ENCODE assay signal across 21 cellular contexts in genomic region chr7:55651057-55651456, GRCh38.
"Had no signal": no experiment of that assay in that cellular context is flagged by ENCODE, and none has a peak within 500 bp of the region (broad histone marks: within the 10 kb centered on the region; RNA-seq: fewer than 3 reads in every experiment).

No MANE protein-coding gene starts in this region.

- H3K36me3 Mint-ChIP-seq: activated naive CD4-positive, alpha-beta T cell treated with anti-CD3 and anti-CD28 coated beads, Interleukin-2, amount 10 ng/mL, durations not matched to agents 7 days and 5 days; activated naive CD8-positive, alpha-beta T cell treated with anti-CD3 and anti-CD28 coated beads for 36 hours had no signal

- H3K4me1 Mint-ChIP-seq: activated CD4-positive, alpha-beta T cell treated with anti-CD3 and anti-CD28 coated beads for 36 hours; activated naive CD4-positive, alpha-beta T cell treated with anti-CD3 and anti-CD28 coated beads, Interleukin-2, amount 10 ng/mL, durations not matched to agents 7 days and 5 days; activated naive CD8-positive, alpha-beta T cell treated with anti-CD3 and anti-CD28 coated beads for 36 hours had no signal

- H3K9me3 Mint-ChIP-seq: activated CD8-positive, alpha-beta T cell treated with anti-CD3 and anti-CD28 coated beads for 36 hours; activated naive CD4-positive, alpha-beta T cell treated with anti-CD3 and anti-CD28 coated beads, Interleukin-2, amount 10 ng/mL, durations not matched to agents 7 days and 5 days; activated naive CD8-positive, alpha-beta T cell treated with anti-CD3 and anti-CD28 coated beads for 36 hours; activated T-cell treated with anti-CD3 and anti-CD28 coated beads, Interleukin-2, amount 50 U/mL, for 72 hours; activated T-helper 2 cell treated with anti-CD3 and anti-CD28 coated beads, Interferon-gamma antibody, Interleukin-2, Interleukin-4, amounts not matched to agents 10 μg/mL and 5 μg/mL and 100 μg/mL, durations not matched to agents 14 hours and 24 hours and 36 hours had no signal

- H3K27ac Mint-ChIP-seq: activated CD4-positive, alpha-beta T cell treated with anti-CD3 and anti-CD28 coated beads for 36 hours; activated CD8-positive, alpha-beta T cell treated with anti-CD3 and anti-CD28 coated beads for 36 hours; activated naive CD4-positive, alpha-beta T cell treated with anti-CD3 and anti-CD28 coated beads, Interleukin-2, amount 10 ng/mL, durations not matched to agents 7 days and 5 days; activated naive CD8-positive, alpha-beta T cell treated with anti-CD3 and anti-CD28 coated beads for 36 hours; activated T-cell treated with anti-CD3 and anti-CD28 coated beads, Interleukin-2, amount 50 U/mL, for 72 hours; activated T-helper 2 cell treated with anti-CD3 and anti-CD28 coated beads, Interferon-gamma antibody, Interleukin-2, Interleukin-4, amounts not matched to agents 10 μg/mL and 5 μg/mL and 100 μg/mL, durations not matched to agents 14 hours and 24 hours and 36 hours had no signal

- H3K4me3 Mint-ChIP-seq: activated CD4-positive, alpha-beta T cell treated with anti-CD3 and anti-CD28 coated beads for 36 hours; activated CD8-positive, alpha-beta T cell treated with anti-CD3 and anti-CD28 coated beads for 36 hours; activated naive CD4-positive, alpha-beta T cell treated with anti-CD3 and anti-CD28 coated beads, Interleukin-2, amount 10 ng/mL, durations not matched to agents 7 days and 5 days; activated naive CD8-positive, alpha-beta T cell treated with anti-CD3 and anti-CD28 coated beads for 36 hours; activated T-cell treated with anti-CD3 and anti-CD28 coated beads, Interleukin-2, amount 50 U/mL, for 72 hours had no signal

- DNase-seq: activated CD4-positive, alpha-beta T cell treated with anti-CD3 and anti-CD28 coated beads for 36 hours; activated CD8-positive, alpha-beta memory T cell treated with anti-CD3 and anti-CD28 coated beads, Interleukin-2, amount 50 U/mL, for 4 hours; activated CD8-positive, alpha-beta T cell treated with anti-CD3 and anti-CD28 coated beads for 36 hours; activated gamma-delta T cell treated with Interleukin-2 at 50 U/mL for 16 hours; activated naive CD4-positive, alpha-beta T cell treated with anti-CD3 and anti-CD28 coated beads, Interleukin-2, amount 10 ng/mL, durations not matched to agents 7 days and 5 days; activated naive CD8-positive, alpha-beta T cell treated with anti-CD3 and anti-CD28 coated beads for 36 hours; activated T-cell treated with anti-CD3 and anti-CD28 coated beads, Interleukin-2, amount 50 U/mL, for 72 hours; anterior cingulate cortex; cerebellar nuclear complex; Karpas-422; MM.1S; NCI-H1105; NCI-H1694 treated with DMSO at 0.1 percent for 48 hours; NCI-H2029 treated with DMSO at 0.1 percent for 48 hours; NCI-H446; NCI-H524; NCI-H748 treated with DMSO at 0.1 percent for 48 hours; SK-N-SH; T-helper 1 cell had no signal

- ATAC-seq: activated CD4-positive, alpha-beta T cell treated with anti-CD3 and anti-CD28 coated beads for 36 hours; activated CD8-positive, alpha-beta T cell treated with anti-CD3 and anti-CD28 coated beads for 36 hours; activated T-cell treated with anti-CD3 and anti-CD28 coated beads, Interleukin-2, amount 50 U/mL, for 72 hours; Right ventricle myocardium inferior had no signal
